In the genomic region with DNA sequence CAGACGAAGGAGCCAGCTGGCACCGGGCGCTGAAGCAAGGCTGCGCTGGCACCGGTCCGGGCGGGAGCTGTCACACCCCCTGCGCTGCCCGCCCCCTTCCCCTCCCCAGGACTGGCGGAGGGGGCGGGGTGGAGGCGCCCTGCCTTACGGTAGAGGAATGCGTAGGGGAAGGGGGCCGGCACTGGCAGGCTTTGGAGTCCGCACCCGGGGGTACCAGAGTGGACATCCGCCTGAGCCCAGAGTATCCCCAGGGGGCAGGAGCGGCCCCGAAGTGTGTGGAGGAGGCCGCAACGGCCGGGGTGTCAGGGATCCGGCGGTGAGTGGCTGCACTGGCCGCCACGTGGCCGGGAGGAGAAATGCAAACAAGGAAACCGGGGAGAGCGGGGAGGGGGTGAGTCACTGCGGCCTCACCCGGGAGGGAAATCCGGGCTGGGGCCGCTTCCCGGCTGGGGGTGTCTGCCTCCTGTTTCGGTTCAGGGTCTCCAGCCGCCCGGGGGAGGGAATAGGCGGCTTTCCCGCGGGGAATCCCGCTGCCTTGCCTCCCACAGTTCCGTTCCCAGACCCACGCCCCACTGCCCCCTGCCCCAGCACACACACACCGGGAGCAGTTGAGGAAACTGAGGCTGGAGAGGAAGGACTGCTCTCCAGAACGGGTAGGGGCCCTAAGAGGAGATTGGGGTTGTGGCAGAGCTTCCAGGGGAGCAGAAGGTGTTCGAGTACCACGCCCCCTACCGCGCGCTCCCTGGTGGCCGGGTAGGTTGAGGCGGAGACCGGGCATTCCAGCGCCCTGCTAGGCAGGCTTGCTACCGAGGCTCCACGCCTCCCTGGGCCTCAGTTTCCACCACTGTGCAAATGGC, we compare ENCODE assay signal across 8 cellular contexts. TPM values are rescaled to one million over a fixed set of nuclear protein-coding genes. Genes with fewer than 3 reads are reported as not detected.
A peak's percentile ranks its signal among the peaks of the same experiment; 100 is the strongest.
DNase-seq lines count a peak whose midpoint lies in the region; ATAC-seq and TF ChIP-seq lines count a peak whose summit lies in the region.

A gene with protein sequence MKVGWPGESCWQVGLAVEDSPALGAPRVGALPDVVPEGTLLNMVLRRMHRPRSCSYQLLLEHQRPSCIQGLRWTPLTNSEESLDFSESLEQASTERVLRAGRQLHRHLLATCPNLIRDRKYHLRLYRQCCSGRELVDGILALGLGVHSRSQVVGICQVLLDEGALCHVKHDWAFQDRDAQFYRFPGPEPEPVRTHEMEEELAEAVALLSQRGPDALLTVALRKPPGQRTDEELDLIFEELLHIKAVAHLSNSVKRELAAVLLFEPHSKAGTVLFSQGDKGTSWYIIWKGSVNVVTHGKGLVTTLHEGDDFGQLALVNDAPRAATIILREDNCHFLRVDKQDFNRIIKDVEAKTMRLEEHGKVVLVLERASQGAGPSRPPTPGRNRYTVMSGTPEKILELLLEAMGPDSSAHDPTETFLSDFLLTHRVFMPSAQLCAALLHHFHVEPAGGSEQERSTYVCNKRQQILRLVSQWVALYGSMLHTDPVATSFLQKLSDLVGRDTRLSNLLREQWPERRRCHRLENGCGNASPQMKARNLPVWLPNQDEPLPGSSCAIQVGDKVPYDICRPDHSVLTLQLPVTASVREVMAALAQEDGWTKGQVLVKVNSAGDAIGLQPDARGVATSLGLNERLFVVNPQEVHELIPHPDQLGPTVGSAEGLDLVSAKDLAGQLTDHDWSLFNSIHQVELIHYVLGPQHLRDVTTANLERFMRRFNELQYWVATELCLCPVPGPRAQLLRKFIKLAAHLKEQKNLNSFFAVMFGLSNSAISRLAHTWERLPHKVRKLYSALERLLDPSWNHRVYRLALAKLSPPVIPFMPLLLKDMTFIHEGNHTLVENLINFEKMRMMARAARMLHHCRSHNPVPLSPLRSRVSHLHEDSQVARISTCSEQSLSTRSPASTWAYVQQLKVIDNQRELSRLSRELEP (minus strand): TSS at position 47 of the 857 bp plus-strand sequence. CDS start 324 bp downstream, outside the sequence.

- peak; percentile 54 for ATAC-seq in HG02981 (IDR thresholded peaks at IDR 0.05; ENCODE audit: unreplicated experiment)

- H3K4me1 ChIP-seq in liver (ENCODE audit: control insufficient read depth in 4 of 4, insufficient read depth in 4 of 4, low read length in 3 of 4), result peaks cover 0 to 18% (median 9%) of the 10 kb centered on the region in 4 donors

- TF ChIP-seq CTCF in dorsolateral prefrontal cortex (IDR thresholded peaks at IDR 0.05 in 54 of 56, conservative IDR thresholded peaks at IDR 0.05 in 2 of 56; ENCODE audit: low read depth in 1 of 56, partially characterized antibody in 56 of 56) (peak in 55 of 56 donors; percentile 31 to 78 (median 57)), liver (IDR thresholded peaks at IDR 0.05; ENCODE audit: low read depth, low read length, missing input control) (peak; percentile 33)

- intact Hi-C loops in dorsolateral prefrontal cortex (cut with DNase I), result loop anchor here (1.0 to 2.0 kb wide), 4 partner anchors 14 to 44 kb away; a partner anchor contains a TSS

- 1% methylated on average over 57 of the region's 57 CpGs for WGBS in liver

- peak in 1 of 2 donors; percentile 20 for TF ChIP-seq RAD21 in liver (IDR thresholded peaks at IDR 0.05)

- DNase-seq in SHP77 (lab: John Stamatoyannopoulos, UW) (peak; percentile 48 to 68), SHP77 treated with DMSO at 0.1 percent for 48 hours (lab: John Stamatoyannopoulos, UW) (no peak), NCI-H2227 (lab: John Stamatoyannopoulos, UW; ENCODE audit: unreplicated experiment) (peak; percentile 69), dorsolateral prefrontal cortex (peak; percentile 69 to 93 (median 88))
- DNase-seq in activated CD4-positive, alpha-beta T cell treated with anti-CD3 and anti-CD28 coated beads, Interleukin-2, amount 50 U/mL, for 1 hour, result peak; percentile 61
- DNase-seq in stimulated activated CD4-positive, alpha-beta T cell treated with anti-CD3 and anti-CD28 coated beads, Interleukin-4, amount 100 ng/mL, for 24 hours, result peak; percentile 73

- no peaks in the 10 kb centered on the region for H3K36me3 ChIP-seq in liver (ENCODE audit: control insufficient read depth in 4 of 4, insufficient read depth in 3 of 4, low read depth in 1 of 4, low read length in 3 of 4)

- H3K4me3 ChIP-seq in dorsolateral prefrontal cortex (peak within 1 kb of the TSS; percentile 46 to 91 (median 73)), liver (ENCODE audit: low read depth in 1 of 3, low read length in 3 of 3) (peak within 1 kb of the TSS; percentile 38 to 75 (median 66))

- peak within 1 kb of the TSS; percentile 74 to 97 (median 95) for H3K27ac ChIP-seq in dorsolateral prefrontal cortex
- peak within 1 kb of the TSS; percentile 47 to 56 for H3K27ac ChIP-seq in liver (ENCODE audit: low read depth in 1 of 2, low read length in 2 of 2)

- H3K27me3 ChIP-seq in dorsolateral prefrontal cortex (no peaks in the 10 kb centered on the region), liver (ENCODE audit: control insufficient read depth in 4 of 4, insufficient read depth in 4 of 4, low read length in 3 of 4) (no peaks in the 10 kb centered on the region)

- no peaks in the 10 kb centered on the region for H3K9me3 ChIP-seq in liver (ENCODE audit: control insufficient read depth in 4 of 4, low read length in 3 of 4)

- peak within 1 kb of the TSS; percentile 12 to 63 for H3K9ac ChIP-seq in liver (ENCODE audit: low read depth in 1 of 2, low read length in 2 of 2)

TF ChIP-seq in liver, 16 proteins besides CTCF, POLR2A, EP300 and RAD21:
- no peak for TF ChIP-seq HNF4A (conservative IDR thresholded peaks at IDR 0.05)
- TF ChIP-seq JUND (IDR thresholded peaks at IDR 0.05), result peak; percentile 70 to 85
- TF ChIP-seq YY1 (IDR thresholded peaks at IDR 0.05), result no peak
- no peak for TF ChIP-seq GABPA (IDR thresholded peaks at IDR 0.05 in 1 of 2, conservative IDR thresholded peaks at IDR 0.05 in 1 of 2)
- no peak for TF ChIP-seq NR2F2 (IDR thresholded peaks at IDR 0.05)
- TF ChIP-seq, protein P1, sequence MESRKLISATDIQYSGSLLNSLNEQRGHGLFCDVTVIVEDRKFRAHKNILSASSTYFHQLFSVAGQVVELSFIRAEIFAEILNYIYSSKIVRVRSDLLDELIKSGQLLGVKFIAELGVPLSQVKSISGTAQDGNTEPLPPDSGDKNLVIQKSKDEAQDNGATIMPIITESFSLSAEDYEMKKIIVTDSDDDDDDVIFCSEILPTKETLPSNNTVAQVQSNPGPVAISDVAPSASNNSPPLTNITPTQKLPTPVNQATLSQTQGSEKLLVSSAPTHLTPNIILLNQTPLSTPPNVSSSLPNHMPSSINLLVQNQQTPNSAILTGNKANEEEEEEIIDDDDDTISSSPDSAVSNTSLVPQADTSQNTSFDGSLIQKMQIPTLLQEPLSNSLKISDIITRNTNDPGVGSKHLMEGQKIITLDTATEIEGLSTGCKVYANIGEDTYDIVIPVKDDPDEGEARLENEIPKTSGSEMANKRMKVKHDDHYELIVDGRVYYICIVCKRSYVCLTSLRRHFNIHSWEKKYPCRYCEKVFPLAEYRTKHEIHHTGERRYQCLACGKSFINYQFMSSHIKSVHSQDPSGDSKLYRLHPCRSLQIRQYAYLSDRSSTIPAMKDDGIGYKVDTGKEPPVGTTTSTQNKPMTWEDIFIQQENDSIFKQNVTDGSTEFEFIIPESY (IDR thresholded peaks at IDR 0.05), result no peak
- TF ChIP-seq SP1 (IDR thresholded peaks at IDR 0.05), result peak; percentile 28
- TF ChIP-seq, protein P2, sequence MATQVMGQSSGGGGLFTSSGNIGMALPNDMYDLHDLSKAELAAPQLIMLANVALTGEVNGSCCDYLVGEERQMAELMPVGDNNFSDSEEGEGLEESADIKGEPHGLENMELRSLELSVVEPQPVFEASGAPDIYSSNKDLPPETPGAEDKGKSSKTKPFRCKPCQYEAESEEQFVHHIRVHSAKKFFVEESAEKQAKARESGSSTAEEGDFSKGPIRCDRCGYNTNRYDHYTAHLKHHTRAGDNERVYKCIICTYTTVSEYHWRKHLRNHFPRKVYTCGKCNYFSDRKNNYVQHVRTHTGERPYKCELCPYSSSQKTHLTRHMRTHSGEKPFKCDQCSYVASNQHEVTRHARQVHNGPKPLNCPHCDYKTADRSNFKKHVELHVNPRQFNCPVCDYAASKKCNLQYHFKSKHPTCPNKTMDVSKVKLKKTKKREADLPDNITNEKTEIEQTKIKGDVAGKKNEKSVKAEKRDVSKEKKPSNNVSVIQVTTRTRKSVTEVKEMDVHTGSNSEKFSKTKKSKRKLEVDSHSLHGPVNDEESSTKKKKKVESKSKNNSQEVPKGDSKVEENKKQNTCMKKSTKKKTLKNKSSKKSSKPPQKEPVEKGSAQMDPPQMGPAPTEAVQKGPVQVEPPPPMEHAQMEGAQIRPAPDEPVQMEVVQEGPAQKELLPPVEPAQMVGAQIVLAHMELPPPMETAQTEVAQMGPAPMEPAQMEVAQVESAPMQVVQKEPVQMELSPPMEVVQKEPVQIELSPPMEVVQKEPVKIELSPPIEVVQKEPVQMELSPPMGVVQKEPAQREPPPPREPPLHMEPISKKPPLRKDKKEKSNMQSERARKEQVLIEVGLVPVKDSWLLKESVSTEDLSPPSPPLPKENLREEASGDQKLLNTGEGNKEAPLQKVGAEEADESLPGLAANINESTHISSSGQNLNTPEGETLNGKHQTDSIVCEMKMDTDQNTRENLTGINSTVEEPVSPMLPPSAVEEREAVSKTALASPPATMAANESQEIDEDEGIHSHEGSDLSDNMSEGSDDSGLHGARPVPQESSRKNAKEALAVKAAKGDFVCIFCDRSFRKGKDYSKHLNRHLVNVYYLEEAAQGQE (IDR thresholded peaks at IDR 0.05), result peak; percentile 23
- no peak for TF ChIP-seq FOXA2 (IDR thresholded peaks at IDR 0.05)
- TF ChIP-seq, protein P3, sequence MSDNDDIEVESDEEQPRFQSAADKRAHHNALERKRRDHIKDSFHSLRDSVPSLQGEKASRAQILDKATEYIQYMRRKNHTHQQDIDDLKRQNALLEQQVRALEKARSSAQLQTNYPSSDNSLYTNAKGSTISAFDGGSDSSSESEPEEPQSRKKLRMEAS (IDR thresholded peaks at IDR 0.05), result peak; percentile 56
- TF ChIP-seq FOXA1 (IDR thresholded peaks at IDR 0.05), result no peak
- no peak for TF ChIP-seq HNF4G (IDR thresholded peaks at IDR 0.05)
- TF ChIP-seq TAF1 (conservative IDR thresholded peaks at IDR 0.05), result no peak
- no peak for TF ChIP-seq RXRA (IDR thresholded peaks at IDR 0.05)
- TF ChIP-seq, protein P4, sequence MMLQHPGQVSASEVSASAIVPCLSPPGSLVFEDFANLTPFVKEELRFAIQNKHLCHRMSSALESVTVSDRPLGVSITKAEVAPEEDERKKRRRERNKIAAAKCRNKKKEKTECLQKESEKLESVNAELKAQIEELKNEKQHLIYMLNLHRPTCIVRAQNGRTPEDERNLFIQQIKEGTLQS (IDR thresholded peaks at IDR 0.05), result no peak
- TF ChIP-seq EGR1 (IDR thresholded peaks at IDR 0.05; ENCODE audit: low read depth in 2 of 2), result no peak

RNA-seq across cellular contexts. Expression of the gene that starts here (rescaled TPM):
- 100 to 1,000 TPM in 51 of 120 experiments, 10 to 100 TPM in 69; 33.3 to 206 (median 93.7) TPM for total RNA-seq in dorsolateral prefrontal cortex
- total RNA-seq in liver, result 1 to 10 TPM; 1.3 to 4.3 TPM
- polyA plus RNA-seq in liver, result 1 to 10 TPM; 1.3 to 1.6 TPM

Comparison
In these comparisons a context has a peak if more than half of its experiments do, and no peak if none do; other contexts are left out.
1. RNA of the gene that starts here (total RNA-seq): 33.3 to 206 TPM in dorsolateral prefrontal cortex; 1.3 to 4.3 TPM in liver; every median in the first group is over 4 times any median in the second.